In genomic region chr3:17420668-17421067, GRCh38 we compare ENCODE assay signal across 19 cellular contexts.
DNase-seq lines count a peak whose midpoint lies in the region; ATAC-seq and TF ChIP-seq lines count a peak whose summit lies in the region.
"Had no signal": no experiment of that assay in that cellular context is flagged by ENCODE, and none has a peak within 500 bp of the region (broad histone marks: within the 10 kb centered on the region; RNA-seq: fewer than 3 reads in every experiment).

No MANE protein-coding gene starts in this region.

- POLR2A ChIA-PET in HEK293T (lab: Yijun Ruan, JAX): no interaction called here

- H3K4me1 Mint-ChIP-seq in nephron progenitor cell: peaks cover 12% of the 10 kb centered on the region
- H3K4me1 Mint-ChIP-seq: activated B cell treated with CpG ODN at 0.5 μM for 24 hours; activated naive CD4-positive, alpha-beta T cell treated with anti-CD3 and anti-CD28 coated beads, Interleukin-2, amount 50 U/mL, for 24 hours had no signal

- H3K36me3 ChIP-seq in lower lobe of right lung: no peaks in the 10 kb centered on the region
- H3K36me3 ChIP-seq: gastrocnemius medialis, SJCRH30 had no signal

- no peaks in the 10 kb centered on the region for H3K27me3 ChIP-seq in lower lobe of right lung (ENCODE audit: low read depth)
- H3K27me3 ChIP-seq: gastrocnemius medialis, SJCRH30 had no signal

- no peaks in the 10 kb centered on the region for H3K9me3 ChIP-seq in lower lobe of right lung
- H3K9me3 ChIP-seq: gastrocnemius medialis, SJCRH30 had no signal

- no peak overlapping the region for H3K4me3 Mint-ChIP-seq in nephron progenitor cell
- H3K4me3 Mint-ChIP-seq: activated B cell treated with CpG ODN at 0.5 μM for 24 hours; activated CD8-positive, alpha-beta T cell treated with anti-CD3 and anti-CD28 coated beads for 36 hours; activated naive CD4-positive, alpha-beta T cell treated with anti-CD3 and anti-CD28 coated beads, Interleukin-2, amount 50 U/mL, for 24 hours; activated T-cell treated with anti-CD3 and anti-CD28 coated beads, Interleukin-2, amount 50 U/mL, for 24 hours; naive thymus-derived CD4-positive, alpha-beta T cell had no signal

- CTCF ChIA-PET in HEK293T (lab: Yijun Ruan, JAX): interaction anchor here (0.7 to 1.6 kb wide), 2 partner anchors 266 to 421 kb away, joined by 3 to 4 read pairs; no protein-coding TSS in a partner anchor

- ATAC-seq in HG03432 (IDR thresholded peaks at IDR 0.05; ENCODE audit: unreplicated experiment): no peak
- no peak for ATAC-seq in lower lobe of right lung
- ATAC-seq: activated CD8-positive, alpha-beta T cell treated with anti-CD3 and anti-CD28 coated beads for 36 hours; gastrocnemius medialis; naive thymus-derived CD4-positive, alpha-beta T cell had no signal

- no peak overlapping the region for H3K27ac ChIP-seq in lower lobe of right lung
- H3K27ac ChIP-seq: gastrocnemius medialis, SJCRH30, skin epidermis had no signal

- intact Hi-C loops in lower lobe of right lung (cut with DNase I): loop anchor here (10.0 kb wide), 1 partner anchor 414 kb away; no protein-coding TSS in a partner anchor

- TF ChIP-seq CTCF in nephron progenitor cell (IDR thresholded peaks at IDR 0.05): no peak
- TF ChIP-seq CTCF in lower lobe of right lung (IDR thresholded peaks at IDR 0.05): no peak

- no peaks in the 10 kb centered on the region for H3K4me1 ChIP-seq in lower lobe of right lung
- H3K4me1 ChIP-seq: gastrocnemius medialis, SJCRH30 had no signal

- H3K9me3 Mint-ChIP-seq in nephron progenitor cell: no peaks in the 10 kb centered on the region
- H3K9me3 Mint-ChIP-seq: activated B cell treated with CpG ODN at 0.5 μM for 24 hours; activated CD8-positive, alpha-beta T cell treated with anti-CD3 and anti-CD28 coated beads for 36 hours; activated naive CD4-positive, alpha-beta T cell treated with anti-CD3 and anti-CD28 coated beads, Interleukin-2, amount 50 U/mL, for 24 hours; activated T-cell treated with anti-CD3 and anti-CD28 coated beads, Interleukin-2, amount 50 U/mL, for 24 hours had no signal

- H3K27me3 Mint-ChIP-seq in nephron progenitor cell (ENCODE audit: low read depth, poor library complexity): peaks cover 4% of the 10 kb centered on the region
- H3K27me3 Mint-ChIP-seq: activated B cell treated with CpG ODN at 0.5 μM for 24 hours; activated CD8-positive, alpha-beta T cell treated with anti-CD3 and anti-CD28 coated beads for 36 hours; activated naive CD4-positive, alpha-beta T cell treated with anti-CD3 and anti-CD28 coated beads, Interleukin-2, amount 50 U/mL, for 24 hours; activated T-cell treated with anti-CD3 and anti-CD28 coated beads, Interleukin-2, amount 50 U/mL, for 24 hours; naive thymus-derived CD4-positive, alpha-beta T cell had no signal

- DNase-seq in COR-L47 (lab: John Stamatoyannopoulos, UW) (peak; percentile 46), HEK293T (ENCODE audit: extremely low spot score) (no peak), NCI-H748 treated with DMSO at 0.1 percent for 48 hours (lab: John Stamatoyannopoulos, UW) (peak; percentile 84), iris pigment epithelial cell (ENCODE audit: low read depth) (peak; percentile 62), nephron progenitor cell (no peak), mucosa of gallbladder (ENCODE audit: low spot score) (no peak), lower lobe of right lung (no peak)
- DNase-seq: activated B cell treated with CpG ODN at 0.5 μM for 24 hours; activated CD8-positive, alpha-beta T cell treated with anti-CD3 and anti-CD28 coated beads for 36 hours; activated T-cell treated with anti-CD3 and anti-CD28 coated beads, Interleukin-2, amount 50 U/mL, for 24 hours; cortex of kidney; gastrocnemius medialis; naive thymus-derived CD4-positive, alpha-beta T cell; NCI-H1048; SJCRH30; stimulated activated CD4-positive, alpha-beta T cell treated with anti-CD3 and anti-CD28 coated beads, Interleukin-4, amount 100 ng/mL, for 24 hours had no signal

- no peak overlapping the region for H3K4me3 ChIP-seq in lower lobe of right lung
- H3K4me3 ChIP-seq: gastrocnemius medialis, SJCRH30, skin epidermis had no signal

- H3K27ac Mint-ChIP-seq in nephron progenitor cell: no peak overlapping the region
- H3K27ac Mint-ChIP-seq: activated B cell treated with CpG ODN at 0.5 μM for 24 hours; activated CD8-positive, alpha-beta T cell treated with anti-CD3 and anti-CD28 coated beads for 36 hours; activated naive CD4-positive, alpha-beta T cell treated with anti-CD3 and anti-CD28 coated beads, Interleukin-2, amount 50 U/mL, for 24 hours; activated T-cell treated with anti-CD3 and anti-CD28 coated beads, Interleukin-2, amount 50 U/mL, for 24 hours; naive thymus-derived CD4-positive, alpha-beta T cell had no signal

- no peaks in the 10 kb centered on the region for H3K36me3 Mint-ChIP-seq in nephron progenitor cell (ENCODE audit: low read depth)

TF ChIP-seq in HEK293T, 16 proteins besides CTCF, POLR2A, EP300 and RAD21:
- TF ChIP-seq LEF1 (IDR thresholded peaks at IDR 0.05; ENCODE audit: borderline replicate concordance) (no peak), PKNOX1 (IDR thresholded peaks at IDR 0.05) (peak; percentile 27; the same call in 1 of the 2 replicates)

Comparison
In these comparisons a context has a peak if more than half of its experiments do, and no peak if none do; other contexts are left out.
1. DNase-seq: peak in COR-L47 (single experiment), NCI-H748 treated with DMSO at 0.1 percent for 48 hours (single experiment) and iris pigment epithelial cell (single experiment); none in HEK293T (single experiment), nephron progenitor cell (single experiment), mucosa of gallbladder (single experiment) and lower lobe of right lung (single experiment).